ENCODE assay signal across 8 cellular contexts in the genomic region with DNA sequence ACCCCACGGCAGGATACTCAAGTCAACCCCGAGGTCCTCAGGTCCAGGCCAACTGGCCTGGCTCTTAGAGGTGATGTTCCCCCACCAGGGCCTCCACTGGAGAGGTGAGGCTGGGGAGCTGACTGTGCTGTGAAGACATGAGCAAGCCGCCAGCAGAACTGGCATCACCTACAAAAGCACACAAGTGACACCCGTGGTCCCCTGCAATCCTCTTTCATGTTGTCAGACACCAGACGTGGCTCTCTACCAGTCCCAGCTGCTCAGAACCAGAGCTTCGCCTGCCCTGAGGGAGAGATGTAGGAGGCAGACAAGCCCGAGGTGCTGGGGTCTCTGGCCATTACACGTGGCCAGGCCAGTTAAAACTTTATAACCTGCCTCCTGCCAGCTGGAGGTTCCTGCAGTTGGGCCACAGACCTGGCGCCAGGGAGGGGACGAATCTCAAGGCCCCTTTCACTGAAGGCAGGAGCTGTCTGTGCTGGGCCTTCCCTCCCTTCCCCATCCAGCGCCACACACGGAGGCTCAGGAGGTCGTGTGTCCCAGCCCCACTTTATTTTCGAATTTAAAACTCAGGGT. TPM values are rescaled to one million over a fixed set of nuclear protein-coding genes. Genes with fewer than 3 reads are reported as not detected.
A peak's percentile ranks its signal among the peaks of the same experiment; 100 is the strongest.
DNase-seq lines count a peak whose midpoint lies in the region; ATAC-seq and TF ChIP-seq lines count a peak whose summit lies in the region.

No MANE protein-coding gene starts in this region.

- peaks cover 35% of the 10 kb centered on the region for H3K36me3 Mint-ChIP-seq in T-helper 2 cell treated with Interferon-gamma antibody and Interleukin-4, amounts not matched to agents 5 μg/mL and 100 μg/mL, for 36 hours (ENCODE audit: low read depth)
- H3K36me3 Mint-ChIP-seq in stimulated activated memory B cell treated with anti-CD40 and anti-IgM and Interleukin-4, amounts not matched to agents 10 μg/mL and 1 μg/mL and 100 μg/mL, for 72 hours: peaks cover 26% of the 10 kb centered on the region

- no peak for TF ChIP-seq EP300 in gastroesophageal sphincter (IDR thresholded peaks at IDR 0.05)

- peaks cover 0 to 36% of the 10 kb centered on the region in 2 donors for H3K36me3 ChIP-seq in gastroesophageal sphincter

- H3K27ac ChIP-seq in gastroesophageal sphincter: peak overlapping the region; percentile 72 to 95 (median 90)

- H3K9me3 Mint-ChIP-seq in T-helper 2 cell treated with Interferon-gamma antibody and Interleukin-4, amounts not matched to agents 5 μg/mL and 100 μg/mL, for 36 hours: no peaks in the 10 kb centered on the region
- H3K9me3 Mint-ChIP-seq in stimulated activated memory B cell treated with anti-CD40 and anti-IgM and Interleukin-4, amounts not matched to agents 10 μg/mL and 1 μg/mL and 100 μg/mL, for 72 hours: no peaks in the 10 kb centered on the region

- 61% methylated on average over 8 of the region's 14 CpGs; no CpG with 5 or more reads in 1 of the 2 donors for WGBS in gastroesophageal sphincter (ENCODE audit: low coverage in 1 of 2), 2 donors

- H3K27me3 ChIP-seq in gastroesophageal sphincter: no peaks in the 10 kb centered on the region

- DNase-seq in NCI-H2227 (lab: John Stamatoyannopoulos, UW; ENCODE audit: unreplicated experiment): peak; percentile 37
- DNase-seq in NCI-H2227 treated with DMSO at 0.1 percent for 48 hours (lab: John Stamatoyannopoulos, UW): no peak
- DNase-seq in T-helper 2 cell treated with Interferon-gamma antibody and Interleukin-4, amounts not matched to agents 5 μg/mL and 100 μg/mL, for 36 hours (ENCODE audit: low spot score): no peak
- no peak for DNase-seq in ureter (ENCODE audit: low spot score)

- no peaks in the 10 kb centered on the region for H3K27me3 Mint-ChIP-seq in T-helper 2 cell treated with Interferon-gamma antibody and Interleukin-4, amounts not matched to agents 5 μg/mL and 100 μg/mL, for 36 hours (ENCODE audit: low read depth)
- H3K27me3 Mint-ChIP-seq in stimulated activated memory B cell treated with anti-CD40 and anti-IgM and Interleukin-4, amounts not matched to agents 10 μg/mL and 1 μg/mL and 100 μg/mL, for 72 hours: no peaks in the 10 kb centered on the region

- H3K27ac Mint-ChIP-seq in T-helper 2 cell treated with Interferon-gamma antibody and Interleukin-4, amounts not matched to agents 5 μg/mL and 100 μg/mL, for 36 hours: peak overlapping the region; percentile 88
- peak overlapping the region; percentile 81 for H3K27ac Mint-ChIP-seq in stimulated activated memory B cell treated with anti-CD40 and anti-IgM and Interleukin-4, amounts not matched to agents 10 μg/mL and 1 μg/mL and 100 μg/mL, for 72 hours

- ATAC-seq in gastroesophageal sphincter (no peak), GM18502 (IDR thresholded peaks at IDR 0.05; ENCODE audit: poor library complexity, unreplicated experiment) (no peak), GM21576 (IDR thresholded peaks at IDR 0.05; ENCODE audit: unreplicated experiment) (no peak)
- no peak for ATAC-seq in stimulated activated memory B cell treated with anti-CD40 and anti-IgM and Interleukin-4, amounts not matched to agents 10 μg/mL and 1 μg/mL and 100 μg/mL, for 72 hours

- peak overlapping the region in 1 of 2 donors; percentile 89 for H3K4me3 ChIP-seq in gastroesophageal sphincter

- TF ChIP-seq CTCF in gastroesophageal sphincter (IDR thresholded peaks at IDR 0.05): no peak

- H3K4me1 Mint-ChIP-seq in T-helper 2 cell treated with Interferon-gamma antibody and Interleukin-4, amounts not matched to agents 5 μg/mL and 100 μg/mL, for 36 hours (ENCODE audit: low read depth): peaks cover 26% of the 10 kb centered on the region
- H3K4me1 Mint-ChIP-seq in stimulated activated memory B cell treated with anti-CD40 and anti-IgM and Interleukin-4, amounts not matched to agents 10 μg/mL and 1 μg/mL and 100 μg/mL, for 72 hours: peaks cover 30% of the 10 kb centered on the region

- TF ChIP-seq POLR2A in gastroesophageal sphincter (IDR thresholded peaks at IDR 0.05): no peak

- peak overlapping the region; percentile 83 for H3K4me3 Mint-ChIP-seq in T-helper 2 cell treated with Interferon-gamma antibody and Interleukin-4, amounts not matched to agents 5 μg/mL and 100 μg/mL, for 36 hours
- peak overlapping the region; percentile 79 for H3K4me3 Mint-ChIP-seq in stimulated activated memory B cell treated with anti-CD40 and anti-IgM and Interleukin-4, amounts not matched to agents 10 μg/mL and 1 μg/mL and 100 μg/mL, for 72 hours

- H3K9me3 ChIP-seq in gastroesophageal sphincter: no peaks in the 10 kb centered on the region

- peaks cover under 1 to 49% (median 2%) of the 10 kb centered on the region in 3 donors for H3K4me1 ChIP-seq in gastroesophageal sphincter

RNA-seq across cellular contexts. Expression of a gene that starts 2.2 kb away (rescaled TPM):
- total RNA-seq in gastroesophageal sphincter (10 to 100 TPM; 15.3 to 25.8 (median 21.6) TPM), ureter (34.6 TPM)

RNA-seq across cellular contexts. Expression of a gene that starts 22.9 kb away (rescaled TPM):
- total RNA-seq in gastroesophageal sphincter (100 to 1,000 TPM; 199 to 283 (median 249) TPM), ureter (124 TPM)
